In genomic region chr17:57832711-57833596, GRCh38 we compare ENCODE assay signal across 1 cellular context.
TF ChIP-seq lines count a peak whose summit lies in the region.

No MANE protein-coding gene starts in this region.

TF ChIP-seq in HEK293, 187 proteins besides CTCF, POLR2A, EP300 and RAD21 (continued from another document and continues in another):
- TF ChIP-seq ZNF837 (tag by site-specific recombination; IDR thresholded peaks at IDR 0.05) (no peak), SETDB1 (IDR thresholded peaks at IDR 0.05; ENCODE audit: insufficient read length, low read length) (no peak), OVOL3 (tag by site-specific recombination; IDR thresholded peaks at IDR 0.05) (no peak), ZFHX2 (tag by site-specific recombination; conservative IDR thresholded peaks at IDR 0.05) (no peak), SALL2 (tag by site-specific recombination; IDR thresholded peaks at IDR 0.05; ENCODE audit: borderline replicate concordance) (no peak), ZNF518A (tag by site-specific recombination; conservative IDR thresholded peaks at IDR 0.05; ENCODE audit: low read depth) (no peak; the same call in 1 of the 2 replicates), EGR2 (tag by site-specific recombination; IDR thresholded peaks at IDR 0.05; ENCODE audit: low read depth) (no peak), ZNF184 (tag by site-specific recombination; IDR thresholded peaks at IDR 0.05) (no peak), ZNF610 (tag by site-specific recombination; IDR thresholded peaks at IDR 0.05; ENCODE audit: borderline replicate concordance) (no peak), ZNF324 (tag by site-specific recombination; IDR thresholded peaks at IDR 0.05) (no peak), ZBTB21 (tag by site-specific recombination; IDR thresholded peaks at IDR 0.05) (no peak), ZNF280C (tag by site-specific recombination; IDR thresholded peaks at IDR 0.05) (no peak), PRDM4 (tag by site-specific recombination; IDR thresholded peaks at IDR 0.05) (no peak), BCL6B (tag by site-specific recombination; IDR thresholded peaks at IDR 0.05) (no peak), REST (tag by site-specific recombination; IDR thresholded peaks at IDR 0.05) (no peak)
- TF ChIP-seq, protein P1, sequence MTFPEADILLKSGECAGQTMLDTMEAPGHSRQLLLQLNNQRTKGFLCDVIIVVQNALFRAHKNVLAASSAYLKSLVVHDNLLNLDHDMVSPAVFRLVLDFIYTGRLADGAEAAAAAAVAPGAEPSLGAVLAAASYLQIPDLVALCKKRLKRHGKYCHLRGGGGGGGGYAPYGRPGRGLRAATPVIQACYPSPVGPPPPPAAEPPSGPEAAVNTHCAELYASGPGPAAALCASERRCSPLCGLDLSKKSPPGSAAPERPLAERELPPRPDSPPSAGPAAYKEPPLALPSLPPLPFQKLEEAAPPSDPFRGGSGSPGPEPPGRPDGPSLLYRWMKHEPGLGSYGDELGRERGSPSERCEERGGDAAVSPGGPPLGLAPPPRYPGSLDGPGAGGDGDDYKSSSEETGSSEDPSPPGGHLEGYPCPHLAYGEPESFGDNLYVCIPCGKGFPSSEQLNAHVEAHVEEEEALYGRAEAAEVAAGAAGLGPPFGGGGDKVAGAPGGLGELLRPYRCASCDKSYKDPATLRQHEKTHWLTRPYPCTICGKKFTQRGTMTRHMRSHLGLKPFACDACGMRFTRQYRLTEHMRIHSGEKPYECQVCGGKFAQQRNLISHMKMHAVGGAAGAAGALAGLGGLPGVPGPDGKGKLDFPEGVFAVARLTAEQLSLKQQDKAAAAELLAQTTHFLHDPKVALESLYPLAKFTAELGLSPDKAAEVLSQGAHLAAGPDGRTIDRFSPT (tag by site-specific recombination; IDR thresholded peaks at IDR 0.05): no peak
- TF ChIP-seq, protein P2, sequence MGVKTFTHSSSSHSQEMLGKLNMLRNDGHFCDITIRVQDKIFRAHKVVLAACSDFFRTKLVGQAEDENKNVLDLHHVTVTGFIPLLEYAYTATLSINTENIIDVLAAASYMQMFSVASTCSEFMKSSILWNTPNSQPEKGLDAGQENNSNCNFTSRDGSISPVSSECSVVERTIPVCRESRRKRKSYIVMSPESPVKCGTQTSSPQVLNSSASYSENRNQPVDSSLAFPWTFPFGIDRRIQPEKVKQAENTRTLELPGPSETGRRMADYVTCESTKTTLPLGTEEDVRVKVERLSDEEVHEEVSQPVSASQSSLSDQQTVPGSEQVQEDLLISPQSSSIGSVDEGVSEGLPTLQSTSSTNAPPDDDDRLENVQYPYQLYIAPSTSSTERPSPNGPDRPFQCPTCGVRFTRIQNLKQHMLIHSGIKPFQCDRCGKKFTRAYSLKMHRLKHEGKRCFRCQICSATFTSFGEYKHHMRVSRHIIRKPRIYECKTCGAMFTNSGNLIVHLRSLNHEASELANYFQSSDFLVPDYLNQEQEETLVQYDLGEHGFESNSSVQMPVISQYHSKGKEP (tag by site-specific recombination; IDR thresholded peaks at IDR 0.05): no peak
- TF ChIP-seq, protein P3, sequence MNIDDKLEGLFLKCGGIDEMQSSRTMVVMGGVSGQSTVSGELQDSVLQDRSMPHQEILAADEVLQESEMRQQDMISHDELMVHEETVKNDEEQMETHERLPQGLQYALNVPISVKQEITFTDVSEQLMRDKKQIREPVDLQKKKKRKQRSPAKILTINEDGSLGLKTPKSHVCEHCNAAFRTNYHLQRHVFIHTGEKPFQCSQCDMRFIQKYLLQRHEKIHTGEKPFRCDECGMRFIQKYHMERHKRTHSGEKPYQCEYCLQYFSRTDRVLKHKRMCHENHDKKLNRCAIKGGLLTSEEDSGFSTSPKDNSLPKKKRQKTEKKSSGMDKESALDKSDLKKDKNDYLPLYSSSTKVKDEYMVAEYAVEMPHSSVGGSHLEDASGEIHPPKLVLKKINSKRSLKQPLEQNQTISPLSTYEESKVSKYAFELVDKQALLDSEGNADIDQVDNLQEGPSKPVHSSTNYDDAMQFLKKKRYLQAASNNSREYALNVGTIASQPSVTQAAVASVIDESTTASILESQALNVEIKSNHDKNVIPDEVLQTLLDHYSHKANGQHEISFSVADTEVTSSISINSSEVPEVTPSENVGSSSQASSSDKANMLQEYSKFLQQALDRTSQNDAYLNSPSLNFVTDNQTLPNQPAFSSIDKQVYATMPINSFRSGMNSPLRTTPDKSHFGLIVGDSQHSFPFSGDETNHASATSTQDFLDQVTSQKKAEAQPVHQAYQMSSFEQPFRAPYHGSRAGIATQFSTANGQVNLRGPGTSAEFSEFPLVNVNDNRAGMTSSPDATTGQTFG (tag by site-specific recombination; IDR thresholded peaks at IDR 0.05; ENCODE audit: borderline replicate concordance): no peak
- TF ChIP-seq, protein P4, sequence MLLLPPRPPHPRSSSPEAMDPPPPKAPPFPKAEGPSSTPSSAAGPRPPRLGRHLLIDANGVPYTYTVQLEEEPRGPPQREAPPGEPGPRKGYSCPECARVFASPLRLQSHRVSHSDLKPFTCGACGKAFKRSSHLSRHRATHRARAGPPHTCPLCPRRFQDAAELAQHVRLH (tag by site-specific recombination; IDR thresholded peaks at IDR 0.05): no peak
- TF ChIP-seq, protein P5, sequence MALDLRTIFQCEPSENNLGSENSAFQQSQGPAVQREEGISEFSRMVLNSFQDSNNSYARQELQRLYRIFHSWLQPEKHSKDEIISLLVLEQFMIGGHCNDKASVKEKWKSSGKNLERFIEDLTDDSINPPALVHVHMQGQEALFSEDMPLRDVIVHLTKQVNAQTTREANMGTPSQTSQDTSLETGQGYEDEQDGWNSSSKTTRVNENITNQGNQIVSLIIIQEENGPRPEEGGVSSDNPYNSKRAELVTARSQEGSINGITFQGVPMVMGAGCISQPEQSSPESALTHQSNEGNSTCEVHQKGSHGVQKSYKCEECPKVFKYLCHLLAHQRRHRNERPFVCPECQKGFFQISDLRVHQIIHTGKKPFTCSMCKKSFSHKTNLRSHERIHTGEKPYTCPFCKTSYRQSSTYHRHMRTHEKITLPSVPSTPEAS (tag by site-specific recombination; IDR thresholded peaks at IDR 0.05): no peak
- TF ChIP-seq, protein P6, sequence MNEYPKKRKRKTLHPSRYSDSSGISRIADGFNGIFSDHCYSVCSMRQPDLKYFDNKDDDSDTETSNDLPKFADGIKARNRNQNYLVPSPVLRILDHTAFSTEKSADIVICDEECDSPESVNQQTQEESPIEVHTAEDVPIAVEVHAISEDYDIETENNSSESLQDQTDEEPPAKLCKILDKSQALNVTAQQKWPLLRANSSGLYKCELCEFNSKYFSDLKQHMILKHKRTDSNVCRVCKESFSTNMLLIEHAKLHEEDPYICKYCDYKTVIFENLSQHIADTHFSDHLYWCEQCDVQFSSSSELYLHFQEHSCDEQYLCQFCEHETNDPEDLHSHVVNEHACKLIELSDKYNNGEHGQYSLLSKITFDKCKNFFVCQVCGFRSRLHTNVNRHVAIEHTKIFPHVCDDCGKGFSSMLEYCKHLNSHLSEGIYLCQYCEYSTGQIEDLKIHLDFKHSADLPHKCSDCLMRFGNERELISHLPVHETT (tag by site-specific recombination; IDR thresholded peaks at IDR 0.05): no peak
